1 cellular context compared by ENCODE assay signal in genomic region chr19:3351702-3352447, GRCh38.
A peak's percentile ranks its signal among the peaks of the same experiment; 100 is the strongest.
TF ChIP-seq lines count a peak whose summit lies in the region.

No MANE protein-coding gene starts in this region.

TF ChIP-seq in K562, 482 proteins besides CTCF, POLR2A, EP300 and RAD21 (continued from another document):
- TF ChIP-seq ATF1 (CRISPR knock-in tag; IDR thresholded peaks at IDR 0.05) (no peak), ATF1 (tag; IDR thresholded peaks at IDR 0.05) (no peak), ATF7 (IDR thresholded peaks at IDR 0.05) (no peak), CREBBP (IDR thresholded peaks at IDR 0.05; ENCODE audit: low read depth, low read length) (no peak), ZNF121 (CRISPR knock-in tag; conservative IDR thresholded peaks at IDR 0.05) (peak; percentile 59; the same call in 1 of the 2 replicates), HNRNPLL (IDR thresholded peaks at IDR 0.05; ENCODE audit: low read depth, low read length, poor library complexity, severe bottlenecking) (no peak), KDM1A (IDR thresholded peaks at IDR 0.05) (peak; percentile 37 to 68; a peak in 3 of 4 replicates), RBM15 (IDR thresholded peaks at IDR 0.05; ENCODE audit: insufficient read depth, low read length) (no peak), NFYB (IDR thresholded peaks at IDR 0.05; ENCODE audit: extremely low read depth, insufficient read length) (no peak), SMARCA5 (IDR thresholded peaks at IDR 0.05) (no peak), HDGF (IDR thresholded peaks at IDR 0.05) (no peak), BCOR (IDR thresholded peaks at IDR 0.05) (peak; percentile 93), ZNF280B (CRISPR knock-in tag; IDR thresholded peaks at IDR 0.05) (no peak), ZNF217 (CRISPR knock-in tag; IDR thresholded peaks at IDR 0.05) (no peak), YBX1 (IDR thresholded peaks at IDR 0.05) (no peak), ZNF780A (CRISPR knock-in tag; IDR thresholded peaks at IDR 0.05) (no peak), MLLT1 (IDR thresholded peaks at IDR 0.05) (no peak), ZNF551 (CRISPR knock-in tag; IDR thresholded peaks at IDR 0.05) (no peak), CTBP1 (IDR thresholded peaks at IDR 0.05; ENCODE audit: borderline replicate concordance) (no peak), HCFC1 (IDR thresholded peaks at IDR 0.05; ENCODE audit: low read depth, low read length) (no peak), FIP1L1 (IDR thresholded peaks at IDR 0.05; ENCODE audit: low read depth, low read length, poor library complexity, severe bottlenecking) (no peak), MCM5 (IDR thresholded peaks at IDR 0.05; ENCODE audit: low read depth) (no peak), RHOXF2B (CRISPR knock-in tag; conservative IDR thresholded peaks at IDR 0.05) (no peak), NBN (IDR thresholded peaks at IDR 0.05; ENCODE audit: low read depth) (no peak), SOX6 (IDR thresholded peaks at IDR 0.05) (no peak)
